21 cellular contexts compared by ENCODE assay signal in genomic region chr3:133592843-133593242, GRCh38. TPM values are rescaled to one million over a fixed set of nuclear protein-coding genes. Genes with fewer than 3 reads are reported as not detected.
DNase-seq lines count a peak whose midpoint lies in the region; ATAC-seq and TF ChIP-seq lines count a peak whose summit lies in the region.
"Had no signal": no experiment of that assay in that cellular context is flagged by ENCODE, and none has a peak within 500 bp of the region (broad histone marks: within the 10 kb centered on the region; RNA-seq: fewer than 3 reads in every experiment).

No MANE protein-coding gene starts in this region.

- peaks cover 5 to 17% of the 10 kb centered on the region in 2 donors for H3K36me3 Mint-ChIP-seq in activated T-cell treated with anti-CD3 and anti-CD28 coated beads, Interleukin-2, amount 50 U/mL, for 72 hours (ENCODE audit: insufficient read depth in 2 of 2)
- peaks cover 27% of the 10 kb centered on the region for H3K36me3 Mint-ChIP-seq in effector memory CD8-positive, alpha-beta T cell (ENCODE audit: insufficient read depth)

- TF ChIP-seq EP300 in transverse colon (IDR thresholded peaks at IDR 0.05; ENCODE audit: low read depth): no peak

- H3K4me3 Mint-ChIP-seq in activated T-cell treated with anti-CD3 and anti-CD28 coated beads, Interleukin-2, amount 50 U/mL, for 72 hours: peak overlapping the region in 1 of 2 donors; percentile 3
- H3K4me3 Mint-ChIP-seq in effector memory CD8-positive, alpha-beta T cell: no peak overlapping the region
- H3K4me3 Mint-ChIP-seq: brain, IgD-negative memory B cell had no signal

- peaks cover 0 to 4% (median 0%) of the 10 kb centered on the region in 4 donors for H3K4me1 ChIP-seq in transverse colon

- no peaks in the 10 kb centered on the region for H3K9me3 Mint-ChIP-seq in activated T-cell treated with anti-CD3 and anti-CD28 coated beads, Interleukin-2, amount 50 U/mL, for 72 hours
- H3K9me3 Mint-ChIP-seq in effector memory CD8-positive, alpha-beta T cell: no peaks in the 10 kb centered on the region
- H3K9me3 Mint-ChIP-seq: IgD-negative memory B cell had no signal

- TF ChIP-seq POLR2A in transverse colon (IDR thresholded peaks at IDR 0.05): no peak

- TF ChIP-seq CTCF in transverse colon (IDR thresholded peaks at IDR 0.05): no peak

- peaks cover 0 to 19% (median 7%) of the 10 kb centered on the region in 4 donors for H3K36me3 ChIP-seq in transverse colon

- H3K27me3 ChIP-seq in transverse colon: no peaks in the 10 kb centered on the region
- H3K27me3 ChIP-seq: dorsolateral prefrontal cortex, esophagus squamous epithelium, hepatocyte had no signal

- 48 to 65% methylated on average over 5 of the region's 5 CpGs for WGBS in transverse colon (ENCODE audit: low coverage in 1 of 2), 2 donors

- H3K27ac ChIP-seq in transverse colon: no peak overlapping the region
- H3K27ac ChIP-seq: dorsolateral prefrontal cortex, esophagus squamous epithelium, hepatocyte had no signal

- in situ Hi-C loops in transverse colon (cut with MboI; ENCODE audit: low pct_ligation_motif_present in 1 of 4, low pct_unique_long_range_greater_than_20kb in 1 of 4, low sequenced_read_pairs in 3 of 4): loop anchor here in 1 of 4 donors (25.0 kb wide), 2 partner anchors 131 to 906 kb away; no protein-coding TSS in a partner anchor

- no peaks in the 10 kb centered on the region for H3K27me3 Mint-ChIP-seq in activated T-cell treated with anti-CD3 and anti-CD28 coated beads, Interleukin-2, amount 50 U/mL, for 72 hours (ENCODE audit: low read depth)
- no peaks in the 10 kb centered on the region for H3K27me3 Mint-ChIP-seq in effector memory CD8-positive, alpha-beta T cell
- H3K27me3 Mint-ChIP-seq: brain, IgD-negative memory B cell had no signal

- H3K4me1 Mint-ChIP-seq in activated T-cell treated with anti-CD3 and anti-CD28 coated beads, Interleukin-2, amount 50 U/mL, for 72 hours (ENCODE audit: low read depth): peaks cover 65% of the 10 kb centered on the region
- H3K4me1 Mint-ChIP-seq in effector memory CD8-positive, alpha-beta T cell (ENCODE audit: low read depth in 2 of 2): peaks cover 10 to 20% of the 10 kb centered on the region in 2 donors
- H3K4me1 Mint-ChIP-seq: brain had no signal

- no peaks in the 10 kb centered on the region for H3K9me3 ChIP-seq in transverse colon
- H3K9me3 ChIP-seq: esophagus squamous epithelium, SK-N-SH had no signal

- DNase-seq in activated T-cell treated with anti-CD3 and anti-CD28 coated beads, Interleukin-2, amount 50 U/mL, for 72 hours: peak; percentile 37 to 40
- DNase-seq in activated T-cell treated with anti-CD3 and anti-CD28 coated beads, Interleukin-2, amount 50 U/mL, for 48 hours: no peak
- DNase-seq in effector memory CD8-positive, alpha-beta T cell: peak; percentile 15 to 26 (median 23)
- DNase-seq in transverse colon: peak; percentile 20
- no peak for DNase-seq in KG1 (lab: John Stamatoyannopoulos, UW)
- DNase-seq in glomerular visceral epithelial cell (ENCODE audit: extremely low spot score): no peak
- DNase-seq: activated naive CD4-positive, alpha-beta T cell treated with anti-CD3 and anti-CD28 coated beads, Interleukin-2, amount 50 U/mL, for 16 hours; dorsolateral prefrontal cortex; esophagus squamous epithelium; GDM1; midbrain; NCI-H1092; NCI-H748 treated with DMSO at 0.1 percent for 48 hours; SK-N-SH; stimulated activated CD4-positive, alpha-beta T cell treated with anti-CD3 and anti-CD28 coated beads, Interleukin-4, amount 100 ng/mL, for 1 hour had no signal

- no peak overlapping the region for H3K4me3 ChIP-seq in transverse colon
- H3K4me3 ChIP-seq: dorsolateral prefrontal cortex, esophagus squamous epithelium, hepatocyte had no signal

- intact Hi-C loops in transverse colon (cut with DNase I; ENCODE audit: low total_unique reads): no loop called here

- peak overlapping the region; percentile 7 for H3K27ac Mint-ChIP-seq in activated T-cell treated with anti-CD3 and anti-CD28 coated beads, Interleukin-2, amount 50 U/mL, for 72 hours
- peak overlapping the region; percentile 67 to 70 for H3K27ac Mint-ChIP-seq in effector memory CD8-positive, alpha-beta T cell
- H3K27ac Mint-ChIP-seq: brain had no signal

- ATAC-seq in activated T-cell treated with anti-CD3 and anti-CD28 coated beads, Interleukin-2, amount 50 U/mL, for 72 hours (replicated peaks in 1 of 2): peak; percentile 44 to 58
- ATAC-seq in HG02885 (IDR thresholded peaks at IDR 0.05; ENCODE audit: poor library complexity, unreplicated experiment) (peak; percentile 69), GM21367 (IDR thresholded peaks at IDR 0.05; ENCODE audit: unreplicated experiment) (no peak)
- ATAC-seq in effector memory CD8-positive, alpha-beta T cell (replicated peaks): peak; percentile 86
- ATAC-seq: Panc1 had no signal

RNA-seq across cellular contexts. Expression of gene CDV3, which starts 19.4 kb away (rescaled TPM):
- 100 to 1,000 TPM; 261 to 288 TPM for total RNA-seq in activated T-cell treated with anti-CD3 and anti-CD28 coated beads, Interleukin-2, amount 50 U/mL, for 72 hours
- 10 to 100 TPM; 46.8 to 84.9 (median 78.8) TPM for total RNA-seq in transverse colon

Comparison
In these comparisons a context has a peak if more than half of its experiments do, and no peak if none do; other contexts are left out.
1. DNase-seq: peak in activated T-cell treated with anti-CD3 and anti-CD28 coated beads, Interleukin-2, amount 50 U/mL, for 72 hours (2 of 2), effector memory CD8-positive, alpha-beta T cell (3 of 3) and transverse colon (single experiment); none in activated T-cell treated with anti-CD3 and anti-CD28 coated beads, Interleukin-2, amount 50 U/mL, for 48 hours (0 of 2), KG1 (single experiment) and glomerular visceral epithelial cell (single experiment).